In the genomic region with DNA sequence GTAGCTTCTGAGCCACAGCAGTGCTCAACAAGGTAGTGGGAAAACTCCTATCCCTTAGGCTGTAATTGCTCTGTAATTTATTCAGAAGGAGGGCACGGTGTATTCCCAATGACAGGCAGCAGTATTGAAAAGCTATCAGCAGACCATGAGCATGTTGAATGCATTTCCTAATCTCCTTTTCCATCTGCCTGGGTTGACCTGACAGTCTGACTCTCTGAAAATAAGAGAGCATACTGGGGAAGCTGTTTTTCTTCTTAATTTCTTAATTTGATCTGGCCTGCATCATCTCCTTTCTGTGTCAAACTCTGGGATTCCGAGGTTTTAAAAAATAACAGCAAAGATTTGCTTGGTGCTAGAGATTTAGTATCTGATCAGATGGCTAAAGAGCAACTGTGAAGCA, we compare ENCODE assay signal across 23 cellular contexts.
"Had no signal": no experiment of that assay in that cellular context is flagged by ENCODE, and none has a peak within 500 bp of the region (broad histone marks: within the 10 kb centered on the region; RNA-seq: fewer than 3 reads in every experiment).

No MANE protein-coding gene starts in this region.

- H3K27ac ChIP-seq: coronary artery, dorsolateral prefrontal cortex, esophagus muscularis mucosa, foreskin keratinocyte, gastroesophageal sphincter, heart right ventricle, left lung, lower lobe of right lung had no signal

- DNase-seq: dermis blood vessel endothelial cell; dorsolateral prefrontal cortex; effector CD4-positive, alpha-beta T cell; effector memory CD4-positive, alpha-beta T cell; glutamatergic neuron; head of caudate nucleus; heart right ventricle; hippocampal formation; left cardiac atrium; left lung; left ventricle myocardium superior; lower lobe of right lung; mesendoderm; midbrain had no signal

- H3K36me3 ChIP-seq: esophagus muscularis mucosa, gastroesophageal sphincter, heart right ventricle, left lung, lower lobe of right lung had no signal

- H3K4me1 ChIP-seq: esophagus muscularis mucosa, foreskin keratinocyte, gastroesophageal sphincter, heart right ventricle, left lung, lower lobe of right lung had no signal

- H3K27me3 ChIP-seq: dorsolateral prefrontal cortex, left lung had no signal

- H3K9me3 ChIP-seq: esophagus muscularis mucosa, gastroesophageal sphincter, heart right ventricle, left lung, lower lobe of right lung had no signal

- H3K4me3 ChIP-seq: coronary artery, dorsolateral prefrontal cortex, esophagus muscularis mucosa, gastroesophageal sphincter, heart right ventricle, left lung, lower lobe of right lung had no signal

- ATAC-seq: gastroesophageal sphincter, heart right ventricle, left cardiac atrium, left lung, left ventricle myocardium superior, lower lobe of right lung had no signal

- FAIRE-seq: colon, endothelial cell of umbilical vein, frontal cortex, islet of Langerhans, keratinocyte had no signal
